1 cellular context compared by ENCODE assay signal in genomic region chr22:22239311-22239939, GRCh38.
A peak's percentile ranks its signal among the peaks of the same experiment; 100 is the strongest.
TF ChIP-seq lines count a peak whose summit lies in the region.

No MANE protein-coding gene starts in this region.

TF ChIP-seq in K562, 482 proteins besides CTCF, POLR2A, EP300 and RAD21 (continued from another document):
- TF ChIP-seq ZBTB40 (IDR thresholded peaks at IDR 0.05) (no peak), ZBTB40 (CRISPR knock-in tag; IDR thresholded peaks at IDR 0.05) (0 out of 2 replicates have a peak, but pooled peaks have one; percentile 27), ATF7 (IDR thresholded peaks at IDR 0.05) (no peak), CBX8 (IDR thresholded peaks at IDR 0.05; ENCODE audit: borderline replicate concordance, extremely low read depth, low read depth, low read length, poor library complexity, severe bottlenecking) (peak; percentile 94), RNF2 (IDR thresholded peaks at IDR 0.05) (peak; percentile 67; the same call in 1 of the 2 replicates), TOE1 (IDR thresholded peaks at IDR 0.05; ENCODE audit: borderline replicate concordance) (no peak), TOE1 (CRISPR knock-in tag; IDR thresholded peaks at IDR 0.05; ENCODE audit: borderline replicate concordance, low read depth) (peak; percentile 44; the same call in 1 of the 2 replicates), ZNF24 (IDR thresholded peaks at IDR 0.05) (peak; percentile 60)
